Comparison of ENCODE assay signal across 1 cellular context in genomic region chr17:37489197-37490001, GRCh38.
TF ChIP-seq lines count a peak whose summit lies in the region.

DUSP14 (plus strand) TSS chr17:37489891; CDS start chr17:37512273, 22,382 bp downstream.

TF ChIP-seq in HepG2, 621 proteins besides CTCF, POLR2A, EP300 and RAD21 (continued from another document and continues in another):
- TF ChIP-seq ZBTB14 (CRISPR knock-in tag; IDR thresholded peaks at IDR 0.05) (peak; percentile 71), ATF1 (CRISPR knock-in tag; IDR thresholded peaks at IDR 0.05) (no peak), XRCC5 (optimal IDR thresholded peaks at IDR 0.05; ENCODE audit: low read length) (no peak), USF2 (IDR thresholded peaks at IDR 0.05; ENCODE audit: low read depth, low read length) (no peak), USF2 (CRISPR knock-in tag; IDR thresholded peaks at IDR 0.05; ENCODE audit: borderline replicate concordance) (no peak), ZBTB2 (CRISPR knock-in tag; IDR thresholded peaks at IDR 0.05; ENCODE audit: low read depth) (peak; percentile 69), MEIS1 (CRISPR knock-in tag; IDR thresholded peaks at IDR 0.05; ENCODE audit: borderline replicate concordance) (no peak), ZNF33B (CRISPR knock-in tag; IDR thresholded peaks at IDR 0.05) (no peak), ASH2L (IDR thresholded peaks at IDR 0.05; ENCODE audit: insufficient read length, low read depth, low read length) (peak; percentile 53), ZNF3 (CRISPR knock-in tag; IDR thresholded peaks at IDR 0.05) (no peak), GPN1 (CRISPR knock-in tag; IDR thresholded peaks at IDR 0.05; ENCODE audit: borderline replicate concordance) (no peak), GLI4 (CRISPR knock-in tag; IDR thresholded peaks at IDR 0.05; ENCODE audit: borderline replicate concordance) (peak; percentile 92; the same call in 1 of the 2 replicates), ARNT2 (CRISPR knock-in tag; IDR thresholded peaks at IDR 0.05; ENCODE audit: low read depth) (peak; percentile 69; the same call in 1 of the 2 replicates), THAP8 (CRISPR knock-in tag; IDR thresholded peaks at IDR 0.05; ENCODE audit: borderline replicate concordance) (peak; percentile 8; the same call in 1 of the 2 replicates), FOXO4 (CRISPR knock-in tag; conservative IDR thresholded peaks at IDR 0.05) (no peak), FOXK2 (IDR thresholded peaks at IDR 0.05) (no peak), ZNF891 (CRISPR knock-in tag; IDR thresholded peaks at IDR 0.05) (peak; percentile 66), ZNF589 (CRISPR knock-in tag; conservative IDR thresholded peaks at IDR 0.05) (no peak), KAT8 (CRISPR knock-in tag; IDR thresholded peaks at IDR 0.05) (0 out of 2 replicates have a peak, but pooled peaks have one; percentile 50), ZNF432 (CRISPR knock-in tag; IDR thresholded peaks at IDR 0.05; ENCODE audit: borderline replicate concordance) (no peak), KLF16 (CRISPR knock-in tag; IDR thresholded peaks at IDR 0.05) (peak in 1 of 2 experiments; percentile 42; a peak in 1 of 4 replicates), IKZF1 (IDR thresholded peaks at IDR 0.05) (no peak), BORCS8-MEF2B (CRISPR knock-in tag; IDR thresholded peaks at IDR 0.05) (peak; percentile 49; the same call in 1 of the 2 replicates), SIX4 (CRISPR knock-in tag; IDR thresholded peaks at IDR 0.05) (peak; percentile 6; the same call in 1 of the 2 replicates), ZNF576 (CRISPR knock-in tag; IDR thresholded peaks at IDR 0.05) (no peak), HMGXB3 (CRISPR knock-in tag; IDR thresholded peaks at IDR 0.05; ENCODE audit: borderline replicate concordance) (no peak), ZNF280B (CRISPR knock-in tag; IDR thresholded peaks at IDR 0.05; ENCODE audit: borderline replicate concordance) (no peak), GLMP (CRISPR knock-in tag; IDR thresholded peaks at IDR 0.05; ENCODE audit: borderline replicate concordance) (no peak), ZNF263 (CRISPR knock-in tag; IDR thresholded peaks at IDR 0.05) (0 out of 2 replicates have a peak, but pooled peaks have one; percentile 15), IRF9 (CRISPR knock-in tag; IDR thresholded peaks at IDR 0.05; ENCODE audit: borderline replicate concordance) (no peak; the same call in 1 of the 2 replicates), NCOA1 (CRISPR knock-in tag; IDR thresholded peaks at IDR 0.05) (no peak), FOXP1 (IDR thresholded peaks at IDR 0.05) (no peak), FOXP1 (CRISPR knock-in tag; IDR thresholded peaks at IDR 0.05) (no peak), ZNF749 (CRISPR knock-in tag; IDR thresholded peaks at IDR 0.05; ENCODE audit: borderline replicate concordance) (peak; percentile 70; the same call in 1 of the 2 replicates), MTA1 (CRISPR knock-in tag; IDR thresholded peaks at IDR 0.05; ENCODE audit: borderline replicate concordance) (no peak), ZNF7 (CRISPR knock-in tag; IDR thresholded peaks at IDR 0.05) (no peak), MLLT10 (CRISPR knock-in tag; IDR thresholded peaks at IDR 0.05) (no peak), ZNF292 (CRISPR knock-in tag; IDR thresholded peaks at IDR 0.05; ENCODE audit: borderline replicate concordance, low read depth) (no peak), PRDM10 (CRISPR knock-in tag; IDR thresholded peaks at IDR 0.05; ENCODE audit: low read depth) (0 out of 2 replicates have a peak, but pooled peaks have one; percentile 40), ZNF274 (CRISPR knock-in tag; IDR thresholded peaks at IDR 0.05) (peak; percentile 94)
